Comparison of ENCODE assay signal across 28 cellular contexts in the genomic region with DNA sequence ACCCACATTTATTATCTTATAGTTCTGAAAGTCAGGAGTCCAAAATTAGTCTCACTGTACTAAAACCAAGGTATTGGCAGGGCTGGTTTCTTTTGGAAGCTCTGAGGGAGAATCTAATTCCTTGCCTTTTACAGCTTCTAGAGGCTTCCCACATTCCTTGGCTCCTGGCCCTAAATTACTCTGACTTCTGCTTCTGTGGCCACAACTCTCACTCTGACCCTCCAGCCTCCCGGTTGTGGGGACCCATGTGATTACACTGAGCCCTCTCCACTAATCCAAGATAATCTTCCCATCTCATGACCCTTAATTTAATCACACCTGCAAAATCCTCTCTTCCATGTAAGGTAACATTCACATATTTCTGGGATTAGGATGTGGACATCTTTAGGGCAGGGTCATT.
"Had no signal": no experiment of that assay in that cellular context is flagged by ENCODE, and none has a peak within 500 bp of the region (broad histone marks: within the 10 kb centered on the region; RNA-seq: fewer than 3 reads in every experiment).

No MANE protein-coding gene starts in this region.

- H3K9me3 Mint-ChIP-seq: activated CD4-positive, alpha-beta T cell treated with anti-CD3 and anti-CD28 coated beads, Interleukin-2, amount 10 ng/mL, durations not matched to agents 7 days and 5 days; neural crest cell; stimulated activated naive CD8-positive, alpha-beta T cell treated with anti-CD3 and anti-CD28 coated beads, Interleukin-15, Interleukin-2, amounts not matched to agents 100 ng/mL and 50 ng/mL, for 24 hours; T-cell; T-helper 2 cell treated with Interferon-gamma antibody and Interleukin-4, amounts not matched to agents 5 μg/mL and 100 μg/mL, for 36 hours had no signal

- ATAC-seq: activated CD8-positive, alpha-beta T cell treated with anti-CD3 and anti-CD28 coated beads, Interleukin-2, amount 10 ng/mL, durations not matched to agents 7 days and 5 days; body of pancreas; foreskin keratinocyte; left colon; lower lobe of right lung; mucosa of descending colon; T-cell had no signal

- H3K36me3 ChIP-seq: adrenal gland, lower lobe of right lung, transverse colon, uterus had no signal

- H3K36me3 Mint-ChIP-seq: activated naive CD8-positive, alpha-beta T cell; naive B cell; T-cell had no signal

- DNase-seq: activated CD4-positive, alpha-beta T cell treated with anti-CD3 and anti-CD28 coated beads, Interleukin-2, amount 10 ng/mL, durations not matched to agents 7 days and 5 days; activated CD4-positive, CD25-positive, alpha-beta regulatory T cell treated with anti-CD3 and anti-CD28 coated beads, Interleukin-2, amount 50 U/mL, for 72 hours; activated CD8-positive, alpha-beta T cell treated with anti-CD3 and anti-CD28 coated beads, Interleukin-2, amount 10 ng/mL, durations not matched to agents 7 days and 5 days; activated naive CD4-positive, alpha-beta T cell; activated T-cell treated with anti-CD3 and anti-CD28 coated beads, Interleukin-2, amount 50 U/mL, for 1 hour; adrenal gland; body of pancreas; caudate nucleus; dermis blood vessel endothelial cell; effector memory CD4-positive, alpha-beta T cell; foreskin keratinocyte; left colon; lower lobe of right lung; mesendoderm; mucosa of descending colon; naive B cell; posterior cingulate gyrus; retina; stimulated activated CD4-positive, alpha-beta T cell treated with anti-CD3 and anti-CD28 coated beads, Interleukin-12 subunit alpha, Interleukin-12 subunit beta, amount 100 ng/mL, for 4 hours; substantia nigra; T-cell; transverse colon; uterus had no signal

- H3K4me3 ChIP-seq: adrenal gland, body of pancreas, lower lobe of right lung, mucosa of descending colon, transverse colon, uterus had no signal

- H3K27me3 Mint-ChIP-seq: activated CD4-positive, alpha-beta T cell treated with anti-CD3 and anti-CD28 coated beads, Interleukin-2, amount 10 ng/mL, durations not matched to agents 7 days and 5 days; naive B cell had no signal

- H3K9me3 ChIP-seq: adrenal gland, body of pancreas, lower lobe of right lung, mucosa of descending colon, transverse colon, uterus had no signal

- H3K4me1 Mint-ChIP-seq: activated CD4-positive, alpha-beta T cell treated with anti-CD3 and anti-CD28 coated beads, Interleukin-2, amount 10 ng/mL, durations not matched to agents 7 days and 5 days; naive B cell; neural crest cell; T-cell had no signal

- H3K27me3 ChIP-seq: adrenal gland, body of pancreas, foreskin keratinocyte, transverse colon, uterus had no signal

- H3K27ac Mint-ChIP-seq: activated CD4-positive, alpha-beta T cell treated with anti-CD3 and anti-CD28 coated beads, Interleukin-2, amount 10 ng/mL, durations not matched to agents 7 days and 5 days; activated CD8-positive, alpha-beta T cell treated with anti-CD3 and anti-CD28 coated beads, Interleukin-2, amount 10 ng/mL, durations not matched to agents 7 days and 5 days; activated naive CD8-positive, alpha-beta T cell; naive B cell; stimulated activated naive CD8-positive, alpha-beta T cell treated with anti-CD3 and anti-CD28 coated beads, Interleukin-15, Interleukin-2, amounts not matched to agents 100 ng/mL and 50 ng/mL, for 24 hours; T-cell; T-helper 2 cell treated with Interferon-gamma antibody and Interleukin-4, amounts not matched to agents 5 μg/mL and 100 μg/mL, for 36 hours had no signal

- H3K27ac ChIP-seq: adrenal gland, foreskin keratinocyte, lower lobe of right lung, VCaP had no signal

- H3K4me3 Mint-ChIP-seq: activated CD4-positive, alpha-beta T cell treated with anti-CD3 and anti-CD28 coated beads, Interleukin-2, amount 10 ng/mL, durations not matched to agents 7 days and 5 days; activated CD8-positive, alpha-beta T cell treated with anti-CD3 and anti-CD28 coated beads, Interleukin-2, amount 10 ng/mL, durations not matched to agents 7 days and 5 days; activated naive CD8-positive, alpha-beta T cell; naive B cell; neural crest cell; stimulated activated naive CD8-positive, alpha-beta T cell treated with anti-CD3 and anti-CD28 coated beads, Interleukin-15, Interleukin-2, amounts not matched to agents 100 ng/mL and 50 ng/mL, for 24 hours; T-cell; T-helper 2 cell treated with Interferon-gamma antibody and Interleukin-4, amounts not matched to agents 5 μg/mL and 100 μg/mL, for 36 hours had no signal

- H3K4me1 ChIP-seq: adrenal gland, body of pancreas, foreskin keratinocyte, lower lobe of right lung, uterus had no signal
